Comparison of ENCODE assay signal across 1 cellular context in the genomic region with DNA sequence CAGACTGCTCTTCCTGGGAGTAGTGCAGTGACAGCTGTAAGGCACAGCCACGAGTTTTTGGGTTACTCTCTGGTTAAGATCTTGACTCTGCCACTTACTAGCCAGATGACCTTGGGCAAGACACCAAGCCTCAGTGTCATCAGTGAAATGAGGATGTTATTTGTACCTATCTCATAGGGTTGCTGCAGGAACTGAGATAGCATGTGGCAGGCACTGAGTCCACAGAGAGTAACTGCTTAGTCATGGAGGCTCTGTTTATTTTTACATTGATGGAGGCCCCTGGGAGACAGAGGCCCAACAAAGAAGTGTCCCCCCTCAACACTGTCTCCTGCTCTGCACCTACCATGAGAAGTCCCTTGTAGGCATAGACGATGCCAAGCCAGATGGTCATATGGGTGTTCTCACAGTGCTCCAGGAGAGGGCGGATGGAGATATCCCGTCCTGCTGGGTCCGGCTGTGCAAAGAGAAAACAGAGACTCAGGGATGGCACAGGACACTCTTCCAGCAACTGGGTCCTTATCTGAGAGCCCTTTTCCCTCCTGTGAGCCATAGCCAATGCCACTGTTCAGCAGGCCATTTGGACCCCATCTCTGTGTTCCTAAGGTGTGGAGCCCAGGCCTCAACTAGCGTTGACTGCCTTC.
TF ChIP-seq lines count a peak whose summit lies in the region.

No MANE protein-coding gene starts in this region.

TF ChIP-seq in K562, 482 proteins besides CTCF, POLR2A, EP300 and RAD21 (continued from another document and continues in another):
- peak; percentile 46; the same call in 1 of the 2 replicates for TF ChIP-seq SMAD4 (CRISPR knock-in tag; conservative IDR thresholded peaks at IDR 0.05)
- TF ChIP-seq ZEB2 (IDR thresholded peaks at IDR 0.05), result 0 out of 2 replicates have a peak, but pooled peaks have one; percentile 40
- peak; percentile 81 for TF ChIP-seq MAFK (IDR thresholded peaks at IDR 0.05; ENCODE audit: low read length)
- TF ChIP-seq GABPB2 (CRISPR knock-in tag; conservative IDR thresholded peaks at IDR 0.05), result no peak
- TF ChIP-seq FOSL1 (tag; conservative IDR thresholded peaks at IDR 0.05), result peak; percentile 49; the same call in 1 of the 2 replicates
- TF ChIP-seq, protein P1, sequence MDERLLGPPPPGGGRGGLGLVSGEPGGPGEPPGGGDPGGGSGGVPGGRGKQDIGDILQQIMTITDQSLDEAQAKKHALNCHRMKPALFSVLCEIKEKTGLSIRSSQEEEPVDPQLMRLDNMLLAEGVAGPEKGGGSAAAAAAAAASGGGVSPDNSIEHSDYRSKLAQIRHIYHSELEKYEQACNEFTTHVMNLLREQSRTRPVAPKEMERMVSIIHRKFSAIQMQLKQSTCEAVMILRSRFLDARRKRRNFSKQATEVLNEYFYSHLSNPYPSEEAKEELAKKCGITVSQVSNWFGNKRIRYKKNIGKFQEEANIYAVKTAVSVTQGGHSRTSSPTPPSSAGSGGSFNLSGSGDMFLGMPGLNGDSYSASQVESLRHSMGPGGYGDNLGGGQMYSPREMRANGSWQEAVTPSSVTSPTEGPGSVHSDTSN (CRISPR knock-in tag; IDR thresholded peaks at IDR 0.05; ENCODE audit: low read depth), result no peak
- TF ChIP-seq, protein P1 (tag; conservative IDR thresholded peaks at IDR 0.05; ENCODE audit: low read depth), result peak; percentile 17; the same call in 1 of the 2 replicates
- no peak for TF ChIP-seq NCOA2 (IDR thresholded peaks at IDR 0.05; ENCODE audit: partially characterized antibody in 2 of 2)
- TF ChIP-seq ZNF444 (CRISPR knock-in tag; IDR thresholded peaks at IDR 0.05), result no peak
- TF ChIP-seq JUN (IDR thresholded peaks at IDR 0.05; ENCODE audit: borderline replicate concordance, low read depth, low read length), result peak; percentile 57; the same call in 1 of the 2 replicates
- no peak for TF ChIP-seq JUN (CRISPR knock-in tag; IDR thresholded peaks at IDR 0.05; ENCODE audit: borderline replicate concordance)
- TF ChIP-seq, protein P2, sequence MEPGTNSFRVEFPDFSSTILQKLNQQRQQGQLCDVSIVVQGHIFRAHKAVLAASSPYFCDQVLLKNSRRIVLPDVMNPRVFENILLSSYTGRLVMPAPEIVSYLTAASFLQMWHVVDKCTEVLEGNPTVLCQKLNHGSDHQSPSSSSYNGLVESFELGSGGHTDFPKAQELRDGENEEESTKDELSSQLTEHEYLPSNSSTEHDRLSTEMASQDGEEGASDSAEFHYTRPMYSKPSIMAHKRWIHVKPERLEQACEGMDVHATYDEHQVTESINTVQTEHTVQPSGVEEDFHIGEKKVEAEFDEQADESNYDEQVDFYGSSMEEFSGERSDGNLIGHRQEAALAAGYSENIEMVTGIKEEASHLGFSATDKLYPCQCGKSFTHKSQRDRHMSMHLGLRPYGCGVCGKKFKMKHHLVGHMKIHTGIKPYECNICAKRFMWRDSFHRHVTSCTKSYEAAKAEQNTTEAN (CRISPR knock-in tag; IDR thresholded peaks at IDR 0.05), result no peak
- TF ChIP-seq NFYB (IDR thresholded peaks at IDR 0.05; ENCODE audit: extremely low read depth, insufficient read length), result no peak
- TF ChIP-seq BACH1 (tag; IDR thresholded peaks at IDR 0.05), result peak; percentile 77; the same call in 1 of the 2 replicates
- TF ChIP-seq KAT7 (CRISPR knock-in tag; IDR thresholded peaks at IDR 0.05; ENCODE audit: borderline replicate concordance), result no peak
- TF ChIP-seq RBM34 (IDR thresholded peaks at IDR 0.05; ENCODE audit: borderline replicate concordance, insufficient read depth, low read length), result no peak
- 0 out of 2 replicates have a peak, but pooled peaks have one; percentile 22 for TF ChIP-seq TOE1 (IDR thresholded peaks at IDR 0.05; ENCODE audit: borderline replicate concordance)
- TF ChIP-seq TOE1 (CRISPR knock-in tag; IDR thresholded peaks at IDR 0.05; ENCODE audit: borderline replicate concordance, low read depth), result no peak
- TF ChIP-seq TRIM28 (IDR thresholded peaks at IDR 0.05), result no peak
- TF ChIP-seq MECOM (CRISPR knock-in tag; IDR thresholded peaks at IDR 0.05), result peak; percentile 92
- peak; percentile 83 for TF ChIP-seq TCF3 (CRISPR knock-in tag; IDR thresholded peaks at IDR 0.05)
- peak; percentile 91 for TF ChIP-seq C11orf30 (IDR thresholded peaks at IDR 0.05; ENCODE audit: low read depth)
- peak; percentile 65; the same call in 1 of the 2 replicates for TF ChIP-seq HDAC2 (IDR thresholded peaks at IDR 0.05)
- no peak for TF ChIP-seq SIX5 (IDR thresholded peaks at IDR 0.05; ENCODE audit: borderline replicate concordance in 1 of 2, insufficient read depth in 1 of 2, low read depth in 1 of 2, low read length in 2 of 2)
- no peak for TF ChIP-seq TAF7 (tag; IDR thresholded peaks at IDR 0.05)
- no peak for TF ChIP-seq HNRNPH1 (optimal IDR thresholded peaks at IDR 0.05; ENCODE audit: low read depth, low read length)
- no peak for TF ChIP-seq NCOA6 (IDR thresholded peaks at IDR 0.05)
- TF ChIP-seq, protein P3, sequence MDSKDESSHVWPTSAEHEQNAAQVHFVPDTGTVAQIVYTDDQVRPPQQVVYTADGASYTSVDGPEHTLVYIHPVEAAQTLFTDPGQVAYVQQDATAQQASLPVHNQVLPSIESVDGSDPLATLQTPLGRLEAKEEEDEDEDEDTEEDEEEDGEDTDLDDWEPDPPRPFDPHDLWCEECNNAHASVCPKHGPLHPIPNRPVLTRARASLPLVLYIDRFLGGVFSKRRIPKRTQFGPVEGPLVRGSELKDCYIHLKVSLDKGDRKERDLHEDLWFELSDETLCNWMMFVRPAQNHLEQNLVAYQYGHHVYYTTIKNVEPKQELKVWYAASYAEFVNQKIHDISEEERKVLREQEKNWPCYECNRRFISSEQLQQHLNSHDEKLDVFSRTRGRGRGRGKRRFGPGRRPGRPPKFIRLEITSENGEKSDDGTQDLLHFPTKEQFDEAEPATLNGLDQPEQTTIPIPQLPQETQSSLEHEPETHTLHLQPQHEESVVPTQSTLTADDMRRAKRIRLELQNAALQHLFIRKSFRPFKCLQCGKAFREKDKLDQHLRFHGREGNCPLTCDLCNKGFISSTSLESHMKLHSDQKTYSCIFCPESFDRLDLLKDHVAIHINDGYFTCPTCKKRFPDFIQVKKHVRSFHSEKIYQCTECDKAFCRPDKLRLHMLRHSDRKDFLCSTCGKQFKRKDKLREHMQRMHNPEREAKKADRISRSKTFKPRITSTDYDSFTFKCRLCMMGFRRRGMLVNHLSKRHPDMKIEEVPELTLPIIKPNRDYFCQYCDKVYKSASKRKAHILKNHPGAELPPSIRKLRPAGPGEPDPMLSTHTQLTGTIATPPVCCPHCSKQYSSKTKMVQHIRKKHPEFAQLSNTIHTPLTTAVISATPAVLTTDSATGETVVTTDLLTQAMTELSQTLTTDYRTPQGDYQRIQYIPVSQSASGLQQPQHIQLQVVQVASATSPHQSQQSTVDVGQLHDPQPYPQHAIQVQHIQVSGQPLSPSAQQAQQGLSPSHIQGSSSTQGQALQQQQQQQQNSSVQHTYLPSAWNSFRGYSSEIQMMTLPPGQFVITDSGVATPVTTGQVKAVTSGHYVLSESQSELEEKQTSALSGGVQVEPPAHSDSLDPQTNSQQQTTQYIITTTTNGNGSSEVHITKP (IDR thresholded peaks at IDR 0.05; ENCODE audit: partially characterized antibody), result no peak
- peak; percentile 39 to 59; a peak in 1 of 4 replicates for TF ChIP-seq TBL1XR1 (IDR thresholded peaks at IDR 0.05; ENCODE audit: low read length in 2 of 2)
- peak; percentile 44; the same call in 1 of the 2 replicates for TF ChIP-seq BCOR (IDR thresholded peaks at IDR 0.05)
- 0 out of 4 replicates have a peak, but pooled peaks of 1 of the 2 experiments have one; percentile 51 for TF ChIP-seq ARNT (IDR thresholded peaks at IDR 0.05)
- no peak for TF ChIP-seq XRCC3 (IDR thresholded peaks at IDR 0.05)
- TF ChIP-seq CSDE1 (IDR thresholded peaks at IDR 0.05), result no peak
- TF ChIP-seq ZNF253 (CRISPR knock-in tag; conservative IDR thresholded peaks at IDR 0.05), result no peak
- TF ChIP-seq ELF1 (tag; IDR thresholded peaks at IDR 0.05), result no peak
- TF ChIP-seq NR2C2 (CRISPR knock-in tag; IDR thresholded peaks at IDR 0.05), result no peak
- peak; percentile 19; the same call in 1 of the 2 replicates for TF ChIP-seq NR2C2 (tag; IDR thresholded peaks at IDR 0.05)
- TF ChIP-seq WHSC1 (IDR thresholded peaks at IDR 0.05; ENCODE audit: low read length), result no peak
- no peak for TF ChIP-seq ZBTB17 (CRISPR knock-in tag; IDR thresholded peaks at IDR 0.05)
- TF ChIP-seq, protein P4, sequence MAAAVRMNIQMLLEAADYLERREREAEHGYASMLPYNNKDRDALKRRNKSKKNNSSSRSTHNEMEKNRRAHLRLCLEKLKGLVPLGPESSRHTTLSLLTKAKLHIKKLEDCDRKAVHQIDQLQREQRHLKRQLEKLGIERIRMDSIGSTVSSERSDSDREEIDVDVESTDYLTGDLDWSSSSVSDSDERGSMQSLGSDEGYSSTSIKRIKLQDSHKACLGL (CRISPR knock-in tag; IDR thresholded peaks at IDR 0.05; ENCODE audit: borderline replicate concordance, poor library complexity, severe bottlenecking), result no peak
- no peak for TF ChIP-seq MED1 (CRISPR knock-in tag; IDR thresholded peaks at IDR 0.05; ENCODE audit: borderline replicate concordance)
- no peak for TF ChIP-seq ZNF561 (CRISPR knock-in tag; conservative IDR thresholded peaks at IDR 0.05)
- no peak for TF ChIP-seq TBP (optimal IDR thresholded peaks at IDR 0.05; ENCODE audit: low read depth, low read length)
- TF ChIP-seq ZFP30 (CRISPR knock-in tag; IDR thresholded peaks at IDR 0.05; ENCODE audit: borderline replicate concordance), result no peak
- TF ChIP-seq NEUROD1 (IDR thresholded peaks at IDR 0.05; ENCODE audit: borderline replicate concordance, low read depth, low read length, partially characterized antibody), result no peak
- TF ChIP-seq EGR1 (conservative IDR thresholded peaks at IDR 0.05), result no peak
- TF ChIP-seq, protein P5, sequence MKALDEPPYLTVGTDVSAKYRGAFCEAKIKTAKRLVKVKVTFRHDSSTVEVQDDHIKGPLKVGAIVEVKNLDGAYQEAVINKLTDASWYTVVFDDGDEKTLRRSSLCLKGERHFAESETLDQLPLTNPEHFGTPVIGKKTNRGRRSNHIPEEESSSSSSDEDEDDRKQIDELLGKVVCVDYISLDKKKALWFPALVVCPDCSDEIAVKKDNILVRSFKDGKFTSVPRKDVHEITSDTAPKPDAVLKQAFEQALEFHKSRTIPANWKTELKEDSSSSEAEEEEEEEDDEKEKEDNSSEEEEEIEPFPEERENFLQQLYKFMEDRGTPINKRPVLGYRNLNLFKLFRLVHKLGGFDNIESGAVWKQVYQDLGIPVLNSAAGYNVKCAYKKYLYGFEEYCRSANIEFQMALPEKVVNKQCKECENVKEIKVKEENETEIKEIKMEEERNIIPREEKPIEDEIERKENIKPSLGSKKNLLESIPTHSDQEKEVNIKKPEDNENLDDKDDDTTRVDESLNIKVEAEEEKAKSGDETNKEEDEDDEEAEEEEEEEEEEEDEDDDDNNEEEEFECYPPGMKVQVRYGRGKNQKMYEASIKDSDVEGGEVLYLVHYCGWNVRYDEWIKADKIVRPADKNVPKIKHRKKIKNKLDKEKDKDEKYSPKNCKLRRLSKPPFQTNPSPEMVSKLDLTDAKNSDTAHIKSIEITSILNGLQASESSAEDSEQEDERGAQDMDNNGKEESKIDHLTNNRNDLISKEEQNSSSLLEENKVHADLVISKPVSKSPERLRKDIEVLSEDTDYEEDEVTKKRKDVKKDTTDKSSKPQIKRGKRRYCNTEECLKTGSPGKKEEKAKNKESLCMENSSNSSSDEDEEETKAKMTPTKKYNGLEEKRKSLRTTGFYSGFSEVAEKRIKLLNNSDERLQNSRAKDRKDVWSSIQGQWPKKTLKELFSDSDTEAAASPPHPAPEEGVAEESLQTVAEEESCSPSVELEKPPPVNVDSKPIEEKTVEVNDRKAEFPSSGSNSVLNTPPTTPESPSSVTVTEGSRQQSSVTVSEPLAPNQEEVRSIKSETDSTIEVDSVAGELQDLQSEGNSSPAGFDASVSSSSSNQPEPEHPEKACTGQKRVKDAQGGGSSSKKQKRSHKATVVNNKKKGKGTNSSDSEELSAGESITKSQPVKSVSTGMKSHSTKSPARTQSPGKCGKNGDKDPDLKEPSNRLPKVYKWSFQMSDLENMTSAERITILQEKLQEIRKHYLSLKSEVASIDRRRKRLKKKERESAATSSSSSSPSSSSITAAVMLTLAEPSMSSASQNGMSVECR (CRISPR knock-in tag; IDR thresholded peaks at IDR 0.05), result 0 out of 2 replicates have a peak, but pooled peaks have one; percentile 32
- no peak for TF ChIP-seq ZKSCAN8 (CRISPR knock-in tag; IDR thresholded peaks at IDR 0.05)
- TF ChIP-seq ZNF766 (CRISPR knock-in tag; conservative IDR thresholded peaks at IDR 0.05), result peak; percentile 69; the same call in 1 of the 2 replicates
- TF ChIP-seq ESRRA (IDR thresholded peaks at IDR 0.05; ENCODE audit: borderline replicate concordance, low read depth), result peak; percentile 96
- TF ChIP-seq SMARCA4 (IDR thresholded peaks at IDR 0.05), result peak; percentile 82
- TF ChIP-seq SAP30 (IDR thresholded peaks at IDR 0.05; ENCODE audit: borderline replicate concordance, insufficient read depth, low read depth, low read length, poor library complexity, severe bottlenecking), result no peak
- peak; percentile 39; the same call in 1 of the 2 replicates for TF ChIP-seq LCOR (CRISPR knock-in tag; IDR thresholded peaks at IDR 0.05)
- peak; percentile 75 for TF ChIP-seq JUND (IDR thresholded peaks at IDR 0.05; ENCODE audit: borderline replicate concordance, low read depth, low read length)
- TF ChIP-seq JUND (tag; IDR thresholded peaks at IDR 0.05; ENCODE audit: borderline replicate concordance, low read depth, low read length), result peak; percentile 72; the same call in 2 of the 3 replicates
- TF ChIP-seq ZC3H8 (IDR thresholded peaks at IDR 0.05), result no peak
- 0 out of 4 replicates have a peak, but pooled peaks have one; percentile 9 to 27 for TF ChIP-seq KDM1A (IDR thresholded peaks at IDR 0.05)
- TF ChIP-seq MAFF (IDR thresholded peaks at IDR 0.05; ENCODE audit: low read length), result peak; percentile 91
- TF ChIP-seq ZBTB1 (CRISPR knock-in tag; IDR thresholded peaks at IDR 0.05; ENCODE audit: borderline replicate concordance, low read depth), result no peak
- TF ChIP-seq CCNT2 (IDR thresholded peaks at IDR 0.05; ENCODE audit: borderline replicate concordance, extremely low read depth, insufficient read length, low read depth, low read length), result peak; percentile 65
- TF ChIP-seq EP400 (IDR thresholded peaks at IDR 0.05), result 0 out of 2 replicates have a peak, but pooled peaks have one; percentile 34
- peak in 1 of 2 experiments; percentile 8; a peak in 1 of 4 replicates for TF ChIP-seq NRF1 (conservative IDR thresholded peaks at IDR 0.05 in 1 of 2, IDR thresholded peaks at IDR 0.05 in 1 of 2)
- TF ChIP-seq RBFOX2 (IDR thresholded peaks at IDR 0.05; ENCODE audit: low read depth, low read length), result no peak
- 0 out of 2 replicates have a peak, but pooled peaks have one; percentile 38 for TF ChIP-seq ZNF175 (CRISPR knock-in tag; IDR thresholded peaks at IDR 0.05; ENCODE audit: low read depth)
- no peak for TF ChIP-seq HDAC6 (IDR thresholded peaks at IDR 0.05; ENCODE audit: low read depth, low read length)
